Comparison of ENCODE assay signal across 9 cellular contexts in the genomic region with DNA sequence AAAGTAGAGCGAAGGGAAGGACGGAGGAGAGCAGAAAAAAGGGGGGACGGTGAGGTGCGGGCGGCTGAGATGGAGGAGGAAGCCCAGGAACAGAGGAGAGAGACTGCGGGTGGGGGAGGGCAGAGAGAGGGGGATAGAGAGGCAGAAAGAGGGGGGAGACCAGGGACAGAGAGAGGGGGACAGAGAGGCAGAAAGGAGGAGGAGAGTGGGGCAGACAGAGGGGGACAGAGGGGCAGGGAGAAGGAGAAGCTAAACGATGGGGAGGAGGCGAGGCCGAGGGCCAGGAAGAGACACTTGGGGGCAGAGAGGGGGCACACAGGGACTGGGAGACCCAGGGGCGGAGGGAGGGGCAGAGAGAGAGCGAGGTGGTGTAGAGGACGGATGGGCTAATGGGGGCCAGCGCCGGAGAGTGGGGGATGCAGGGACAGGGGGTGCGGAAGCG. TPM values are rescaled to one million over a fixed set of nuclear protein-coding genes. Genes with fewer than 3 reads are reported as not detected.
DNase-seq lines count a peak whose midpoint lies in the region; ATAC-seq and TF ChIP-seq lines count a peak whose summit lies in the region.
"Had no signal": no experiment of that assay in that cellular context is flagged by ENCODE, and none has a peak within 500 bp of the region (broad histone marks: within the 10 kb centered on the region; RNA-seq: fewer than 3 reads in every experiment).

No MANE protein-coding gene starts in this region.

- no peaks in the 10 kb centered on the region for H3K79me1 ChIP-seq in mesenchymal stem cell (replicated peaks; ENCODE audit: low read length, poor library complexity, severe bottlenecking)

- no peak overlapping the region for H2BK5ac ChIP-seq in mesenchymal stem cell (ENCODE audit: low read depth, low read length, poor library complexity, severe bottlenecking)

- H3K14ac ChIP-seq in mesenchymal stem cell (ENCODE audit: low read length in 2 of 2) = peak overlapping the region in 1 of 2 experiments; percentile 94

- H2BK12ac ChIP-seq in mesenchymal stem cell (ENCODE audit: low read length in 2 of 2) = peak overlapping the region in 1 of 2 experiments; percentile 42

- H3K4me2 ChIP-seq in mesenchymal stem cell (ENCODE audit: low read length, poor library complexity, severe bottlenecking) = peak overlapping the region; percentile 68

- no TSS peak for BruUV-seq in MCF 10A (replicated peaks; lab: Mats Ljungman, UMichigan)

- ATAC-seq in thoracic aorta (ENCODE audit: insufficient number of reproducible peaks, low FRiP score, low read depth) (no peak), esophagus mucosa (no peak)

- CTCF ChIA-PET in activated naive CD4-positive, alpha-beta T cell treated with anti-CD3 and anti-CD28 coated beads, Interleukin-2, amount 10 ng/mL, durations not matched to agents 7 days and 5 days (lab: Charles Lee) = interaction anchor here (1.0 kb wide), 1 partner anchor 11 kb away, joined by 3 read pairs; no protein-coding TSS in a partner anchor
- CTCF ChIA-PET in MCF 10A (lab: Yijun Ruan, JAX) = interaction anchor here (0.6 kb wide), 1 partner anchor 10 kb away, joined by 3 read pairs; no protein-coding TSS in a partner anchor

- no peak overlapping the region for H3K27ac ChIP-seq in mesenchymal stem cell (ENCODE audit: low read length, poor library complexity, severe bottlenecking)
- H3K27ac ChIP-seq in thoracic aorta = peak overlapping the region in 1 of 2 donors; percentile 38

- TF ChIP-seq CTCF in MCF 10A (IDR thresholded peaks at IDR 0.05; ENCODE audit: unreplicated experiment) = no peak
- TF ChIP-seq CTCF in thoracic aorta (IDR thresholded peaks at IDR 0.05) = no peak

- peaks cover 12% of the 10 kb centered on the region for H3K4me1 Mint-ChIP-seq in activated naive CD4-positive, alpha-beta T cell treated with anti-CD3 and anti-CD28 coated beads, Interleukin-2, amount 10 ng/mL, durations not matched to agents 7 days and 5 days
- H3K4me1 Mint-ChIP-seq in MCF 10A (ENCODE audit: insufficient read depth, unreplicated experiment) = peaks cover 32% of the 10 kb centered on the region

- H3K4me3 ChIP-seq in mesenchymal stem cell (ENCODE audit: insufficient read depth in 1 of 2, low read depth in 1 of 2, low read length in 2 of 2) (peak overlapping the region; percentile 56 to 77), thoracic aorta (peak overlapping the region; percentile 55)

- H3K23ac ChIP-seq in mesenchymal stem cell (ENCODE audit: low read length in 2 of 2) = peak overlapping the region in 1 of 2 experiments; percentile 73

- H4K91ac ChIP-seq in mesenchymal stem cell (ENCODE audit: low read length) = peak overlapping the region; percentile 82

- H3K27ac Mint-ChIP-seq in activated naive CD4-positive, alpha-beta T cell treated with anti-CD3 and anti-CD28 coated beads, Interleukin-2, amount 10 ng/mL, durations not matched to agents 7 days and 5 days = no peak overlapping the region
- H3K27ac Mint-ChIP-seq in MCF 10A (ENCODE audit: low read depth, unreplicated experiment) = no peak overlapping the region

- no peak overlapping the region for H2AK5ac ChIP-seq in mesenchymal stem cell (ENCODE audit: low read length, severe bottlenecking)

- H2BK120ac ChIP-seq in mesenchymal stem cell (ENCODE audit: low read depth, low read length) = no peak overlapping the region

- POLR2A ChIA-PET in MCF 10A (lab: Yijun Ruan, JAX) = interaction anchor here (0.7 kb wide), 1 partner anchor 387 kb away, joined by 3 read pairs; no protein-coding TSS in a partner anchor

- H2AFZ ChIP-seq in mesenchymal stem cell (ENCODE audit: low read depth, low read length) = no peak overlapping the region

- intact Hi-C loops in MCF 10A (cut with micrococcal nuclease) = no loop called here

- H3K18ac ChIP-seq in mesenchymal stem cell (ENCODE audit: low read depth in 1 of 2, low read length in 2 of 2) = peak overlapping the region; percentile 58 to 91

- peaks cover 52% of the 10 kb centered on the region for H3K27me3 Mint-ChIP-seq in activated naive CD4-positive, alpha-beta T cell treated with anti-CD3 and anti-CD28 coated beads, Interleukin-2, amount 10 ng/mL, durations not matched to agents 7 days and 5 days
- peaks cover 77% of the 10 kb centered on the region for H3K27me3 Mint-ChIP-seq in MCF 10A (ENCODE audit: insufficient read depth, unreplicated experiment)

- no peak overlapping the region for H4K8ac ChIP-seq in mesenchymal stem cell (ENCODE audit: low read length)

- peak overlapping the region; percentile 75 for H3K9ac ChIP-seq in mesenchymal stem cell (ENCODE audit: low read length)

- H3K9me3 ChIP-seq in mesenchymal stem cell (ENCODE audit: control insufficient read depth, low read length) = no peaks in the 10 kb centered on the region
- no peaks in the 10 kb centered on the region for H3K9me3 ChIP-seq in thoracic aorta

- peak overlapping the region; percentile 24 to 44 for H3K4ac ChIP-seq in mesenchymal stem cell (ENCODE audit: low read depth in 1 of 2, low read length in 2 of 2)

- no peaks in the 10 kb centered on the region for H3K9me3 Mint-ChIP-seq in activated naive CD4-positive, alpha-beta T cell treated with anti-CD3 and anti-CD28 coated beads, Interleukin-2, amount 10 ng/mL, durations not matched to agents 7 days and 5 days
- H3K9me3 Mint-ChIP-seq in MCF 10A (ENCODE audit: unreplicated experiment) = no peaks in the 10 kb centered on the region

- H2BK15ac ChIP-seq in mesenchymal stem cell (ENCODE audit: low read depth, poor library complexity, severe bottlenecking) = peak overlapping the region; percentile 54

- H3K36me3 Mint-ChIP-seq in activated naive CD4-positive, alpha-beta T cell treated with anti-CD3 and anti-CD28 coated beads, Interleukin-2, amount 10 ng/mL, durations not matched to agents 7 days and 5 days = no peaks in the 10 kb centered on the region
- H3K36me3 Mint-ChIP-seq in MCF 10A (ENCODE audit: insufficient read depth, unreplicated experiment) = no peaks in the 10 kb centered on the region

- WGBS in mesenchymal stem cell = 2% methylated on average over 14 of the region's 16 CpGs

- no peak for DNase-seq in activated naive CD4-positive, alpha-beta T cell treated with anti-CD3 and anti-CD28 coated beads, Interleukin-2, amount 10 ng/mL, durations not matched to agents 7 days and 5 days
- no peak for DNase-seq in activated naive CD4-positive, alpha-beta T cell (lab: John Stamatoyannopoulos, UW)
- DNase-seq in MCF 10A (ENCODE audit: unreplicated experiment) = no peak
- no peak for DNase-seq in mesenchymal stem cell
- no peak for DNase-seq in thoracic aorta (ENCODE audit: low spot score)
- no peak for DNase-seq in COLO829 (ENCODE audit: low spot score)
- no peak for DNase-seq in activated CD8-positive, alpha-beta memory T cell treated with anti-CD3 and anti-CD28 coated beads, Interleukin-2, amount 50 U/mL, for 48 hours
- DNase-seq: COR-L47 had no signal

- peaks cover 7 to 12% of the 10 kb centered on the region in 2 experiments for H3K36me3 ChIP-seq in mesenchymal stem cell (ENCODE audit: control insufficient read depth in 1 of 2, insufficient read depth in 2 of 2, low read depth in 1 of 2, low read length in 2 of 2)
- H3K36me3 ChIP-seq in thoracic aorta = no peaks in the 10 kb centered on the region

- peak overlapping the region; percentile 25 for H3K4me3 Mint-ChIP-seq in activated naive CD4-positive, alpha-beta T cell treated with anti-CD3 and anti-CD28 coated beads, Interleukin-2, amount 10 ng/mL, durations not matched to agents 7 days and 5 days
- peak overlapping the region; percentile 63 for H3K4me3 Mint-ChIP-seq in MCF 10A (ENCODE audit: unreplicated experiment)

- H3K27me3 ChIP-seq in mesenchymal stem cell (ENCODE audit: control insufficient read depth in 1 of 2, insufficient read depth in 1 of 2, low read length in 2 of 2) = peaks cover 56 to 77% of the 10 kb centered on the region in 2 experiments
- H3K27me3 ChIP-seq in thoracic aorta (replicated peaks; ENCODE audit: insufficient read depth) = peaks cover 35% of the 10 kb centered on the region

- H3K4me1 ChIP-seq in mesenchymal stem cell (ENCODE audit: control insufficient read depth, insufficient read depth, low read depth, low read length) (peaks cover 15% of the 10 kb centered on the region), thoracic aorta (ENCODE audit: control insufficient read depth in 1 of 2, low read depth in 2 of 2) (no peaks in the 10 kb centered on the region)

RNA-seq across cellular contexts. Expression of a gene that starts 0.7 kb away (rescaled TPM):
- total RNA-seq in MCF 10A (2022) (6.6 and 11.2 TPM in 2 replicates), thoracic aorta (10 to 100 TPM in 1 of 2 donors, 1 to 10 TPM in 1; 6.4 to 11.5 TPM), esophagus mucosa (0.64 TPM)
- 44.6 TPM for polyA plus RNA-seq in mesenchymal stem cell (2013, experiment 1 of 2)
- 40.4 TPM for polyA plus RNA-seq in mesenchymal stem cell (2013, experiment 2 of 2)

RNA-seq across cellular contexts. Expression of a gene that starts 53.1 kb away (rescaled TPM):
- total RNA-seq in MCF 10A (2022) (0.54 TPM in 1 of 2 replicates, not detected in the other), thoracic aorta (under 1 TPM in 1 of 2 donors, not detected in 1; 0.28 TPM), esophagus mucosa (0.12 TPM)
- 0.06 TPM for polyA plus RNA-seq in mesenchymal stem cell (2013, experiment 1 of 2)
- polyA plus RNA-seq in mesenchymal stem cell (2013, experiment 2 of 2) = 0.07 TPM
